In genomic region chr7:36742911-36743775, GRCh38 we compare ENCODE assay signal across 12 cellular contexts. TPM values are rescaled to one million over a fixed set of nuclear protein-coding genes. Genes with fewer than 3 reads are reported as not detected.
DNase-seq lines count a peak whose midpoint lies in the region; ATAC-seq lines count a peak whose summit lies in the region.
"Had no signal": no experiment of that assay in that cellular context is flagged by ENCODE, and none has a peak within 500 bp of the region (broad histone marks: within the 10 kb centered on the region; RNA-seq: fewer than 3 reads in every experiment).

No MANE protein-coding gene starts in this region.

- ATAC-seq in GM18907 (IDR thresholded peaks at IDR 0.05; ENCODE audit: unreplicated experiment) (peak; percentile 68), HG02852 (IDR thresholded peaks at IDR 0.05; ENCODE audit: unreplicated experiment) (peak; percentile 70), HG03520 (IDR thresholded peaks at IDR 0.05; ENCODE audit: unreplicated experiment) (no peak)
- ATAC-seq: psoas muscle had no signal

- DNase-seq in SIG-M5 (lab: John Stamatoyannopoulos, UW), result peak; percentile 68
- peak; percentile 89 for DNase-seq in pons (ENCODE audit: low spot score)
- no peak for DNase-seq in DMS79 (lab: John Stamatoyannopoulos, UW)
- DNase-seq in mesenteric fat pad (ENCODE audit: low spot score), result no peak
- no peak for DNase-seq in HCEC 1CT
- DNase-seq: Calu3, erythroblast, NCI-H1436, psoas muscle had no signal

RNA-seq across cellular contexts. Expression of gene AOAH, which starts 18.8 kb away (rescaled TPM):
- total RNA-seq in mesenteric fat pad, result 9.4 TPM
- total RNA-seq: Calu3 had no signal

Comparison
In these comparisons a context has a peak if more than half of its experiments do, and no peak if none do; other contexts are left out.
1. DNase-seq: peak in SIG-M5 (single experiment) and pons (single experiment); none in DMS79 (single experiment), mesenteric fat pad (single experiment) and HCEC 1CT (single experiment).